Comparison of ENCODE assay signal across 11 cellular contexts in genomic region chr19:32642771-32643170, GRCh38. TPM values are rescaled to one million over a fixed set of nuclear protein-coding genes. Genes with fewer than 3 reads are reported as not detected.
DNase-seq lines count a peak whose midpoint lies in the region; ATAC-seq and TF ChIP-seq lines count a peak whose summit lies in the region.
"Had no signal": no experiment of that assay in that cellular context is flagged by ENCODE, and none has a peak within 500 bp of the region (broad histone marks: within the 10 kb centered on the region; RNA-seq: fewer than 3 reads in every experiment).

No MANE protein-coding gene starts in this region.

- no peak overlapping the region for H3K4me3 ChIP-seq in breast epithelium
- no peak overlapping the region for H3K4me3 ChIP-seq in body of pancreas

- H3K9me3 ChIP-seq in breast epithelium: no peaks in the 10 kb centered on the region
- H3K9me3 ChIP-seq in body of pancreas: no peaks in the 10 kb centered on the region

- no peak overlapping the region for H3K27ac Mint-ChIP-seq in activated T-cell treated with anti-CD3 and anti-CD28 coated beads, Interleukin-2, amount 50 U/mL, for 24 hours
- H3K27ac Mint-ChIP-seq in naive thymus-derived CD8-positive, alpha-beta T cell: peak overlapping the region; percentile 51 to 91 (median 85)

- no peaks in the 10 kb centered on the region for H3K27me3 ChIP-seq in breast epithelium
- H3K27me3 ChIP-seq in body of pancreas: no peaks in the 10 kb centered on the region

- H3K36me3 ChIP-seq in breast epithelium (peaks cover 20% of the 10 kb centered on the region), body of pancreas (replicated peaks in 1 of 2; ENCODE audit: insufficient read depth in 1 of 2, low read depth in 2 of 2) (peaks cover 0 to 20% of the 10 kb centered on the region in 2 donors)

- ATAC-seq in naive thymus-derived CD8-positive, alpha-beta T cell: peak; percentile 98 to 99
- ATAC-seq in body of pancreas: no peak

- peaks cover 79% of the 10 kb centered on the region for H3K36me3 Mint-ChIP-seq in activated T-cell treated with anti-CD3 and anti-CD28 coated beads, Interleukin-2, amount 50 U/mL, for 24 hours (ENCODE audit: low read depth)
- peaks cover 0 to 61% (median 31%) of the 10 kb centered on the region in 3 donors for H3K36me3 Mint-ChIP-seq in naive thymus-derived CD8-positive, alpha-beta T cell

- H3K4me3 Mint-ChIP-seq in activated T-cell treated with anti-CD3 and anti-CD28 coated beads, Interleukin-2, amount 50 U/mL, for 24 hours: peak overlapping the region; percentile 16
- peak overlapping the region; percentile 40 to 85 (median 71) for H3K4me3 Mint-ChIP-seq in naive thymus-derived CD8-positive, alpha-beta T cell

- no peaks in the 10 kb centered on the region for H3K9me3 Mint-ChIP-seq in activated T-cell treated with anti-CD3 and anti-CD28 coated beads, Interleukin-2, amount 50 U/mL, for 24 hours
- no peaks in the 10 kb centered on the region for H3K9me3 Mint-ChIP-seq in naive thymus-derived CD8-positive, alpha-beta T cell

- peaks cover 40% of the 10 kb centered on the region for H3K4me1 Mint-ChIP-seq in activated T-cell treated with anti-CD3 and anti-CD28 coated beads, Interleukin-2, amount 50 U/mL, for 24 hours (ENCODE audit: low read depth)
- peaks cover 16 to 47% (median 37%) of the 10 kb centered on the region in 4 donors for H3K4me1 Mint-ChIP-seq in naive thymus-derived CD8-positive, alpha-beta T cell

- TF ChIP-seq POLR2A in breast epithelium (IDR thresholded peaks at IDR 0.05): no peak
- no peak for TF ChIP-seq POLR2A in body of pancreas (IDR thresholded peaks at IDR 0.05)

- H3K27me3 Mint-ChIP-seq in activated T-cell treated with anti-CD3 and anti-CD28 coated beads, Interleukin-2, amount 50 U/mL, for 24 hours: no peaks in the 10 kb centered on the region
- no peaks in the 10 kb centered on the region for H3K27me3 Mint-ChIP-seq in naive thymus-derived CD8-positive, alpha-beta T cell

- H3K27ac ChIP-seq in breast epithelium (no peak overlapping the region), body of pancreas (no peak overlapping the region)
- H3K27ac ChIP-seq: RWPE1 had no signal

- intact Hi-C loops in breast epithelium (cut with DNase I; ENCODE audit: low total_unique reads): no loop called here
- intact Hi-C loops in body of pancreas (cut with DNase I): no loop called here

- DNase-seq in T-helper 9 cell (peak; percentile 34), NCI-H1417 (lab: John Stamatoyannopoulos, UW) (no peak), breast epithelium (ENCODE audit: low spot score in 2 of 2) (no peak), retina (no peak), body of pancreas (no peak)
- peak; percentile 67 for DNase-seq in activated T-cell treated with anti-CD3 and anti-CD28 coated beads, Interleukin-2, amount 50 U/mL, for 24 hours
- DNase-seq in naive thymus-derived CD8-positive, alpha-beta T cell: peak; percentile 19 to 84 (median 68)
- DNase-seq in stimulated activated CD8-positive, alpha-beta memory T cell treated with anti-CD3 and anti-CD28 coated beads, Interleukin-4, amount 100 ng/mL, for 1 hour (ENCODE audit: low read depth in 2 of 2, low spot score in 1 of 2): peak; percentile 4 to 38
- DNase-seq: C1 segment of cervical spinal cord, NCI-H2171 had no signal

- H3K4me1 ChIP-seq in breast epithelium (no peaks in the 10 kb centered on the region), body of pancreas (no peaks in the 10 kb centered on the region)

- POLR2A ChIA-PET in naive thymus-derived CD8-positive, alpha-beta T cell (lab: Charles Lee): interaction anchor here (0.6 to 2.9 kb wide), 2 partner anchors 33 to 438 kb away, joined by 3 to 11 read pairs; partner anchors contain the start of genes ANKRD27 and RGS9BP

- WGBS in body of pancreas, 2 donors: 83 to 98% methylated on average over 10 to 12 of the region's 12 CpGs

- no peak for TF ChIP-seq CTCF in breast epithelium (IDR thresholded peaks at IDR 0.05)
- TF ChIP-seq CTCF in body of pancreas (IDR thresholded peaks at IDR 0.05): no peak

RNA-seq across cellular contexts. Expression of gene ANKRD27, which starts 32.2 kb away (rescaled TPM):
- 10 to 100 TPM; 34.1 to 34.2 TPM for total RNA-seq in naive thymus-derived CD8-positive, alpha-beta T cell
- 10 to 100 TPM in 2 of 3 donors, 1 to 10 TPM in 1; 9.0 to 17.1 (median 12.1) TPM for polyA plus RNA-seq in naive thymus-derived CD8-positive, alpha-beta T cell
- total RNA-seq in breast epithelium (10 to 100 TPM; 26.9 to 33.8 (median 30.4) TPM), body of pancreas (10 to 100 TPM in 1 of 2 donors, 1 to 10 TPM in 1; 9.6 to 16.2 TPM)

RNA-seq across cellular contexts. Expression of gene RGS9BP, which starts 32.9 kb away (rescaled TPM):
- total RNA-seq in naive thymus-derived CD8-positive, alpha-beta T cell: under 1 TPM; 0.16 to 0.36 TPM
- under 1 TPM; 0.19 to 0.23 (median 0.20) TPM for polyA plus RNA-seq in naive thymus-derived CD8-positive, alpha-beta T cell
- total RNA-seq in breast epithelium (under 1 TPM; 0.32 to 0.44 (median 0.33) TPM), body of pancreas (not detected)

RNA-seq across cellular contexts. Expression of gene NUDT19, which starts 48.9 kb away (rescaled TPM):
- 10 to 100 TPM; 11.2 to 11.5 TPM for total RNA-seq in naive thymus-derived CD8-positive, alpha-beta T cell
- 1 to 10 TPM; 2.5 to 2.7 (median 2.5) TPM for polyA plus RNA-seq in naive thymus-derived CD8-positive, alpha-beta T cell
- total RNA-seq in breast epithelium (1 to 10 TPM; 7.2 to 9.5 (median 8.0) TPM), body of pancreas (1 to 10 TPM; 2.3 to 3.9 TPM)

Comparison
In these comparisons a context has a peak if more than half of its experiments do, and no peak if none do; other contexts are left out.
1. DNase-seq: peak in T-helper 9 cell (single experiment), activated T-cell treated with anti-CD3 and anti-CD28 coated beads, Interleukin-2, amount 50 U/mL, for 24 hours (single experiment), naive thymus-derived CD8-positive, alpha-beta T cell (10 of 10) and stimulated activated CD8-positive, alpha-beta memory T cell treated with anti-CD3 and anti-CD28 coated beads, Interleukin-4, amount 100 ng/mL, for 1 hour (2 of 2); none in NCI-H1417 (0 of 3), breast epithelium (0 of 2), retina (single experiment) and body of pancreas (0 of 4).